In genomic region chr6:6315660-6316059, GRCh38 we compare ENCODE assay signal across 8 cellular contexts. TPM values are rescaled to one million over a fixed set of nuclear protein-coding genes. Genes with fewer than 3 reads are reported as not detected.
DNase-seq lines count a peak whose midpoint lies in the region; ATAC-seq, FAIRE-seq and TF ChIP-seq lines count a peak whose summit lies in the region.

No MANE protein-coding gene starts in this region.

- DNase-seq in AG20443 (ENCODE audit: low spot score): peak; percentile 65
- DNase-seq in NCI-H2227 (lab: John Stamatoyannopoulos, UW; ENCODE audit: unreplicated experiment): peak; percentile 44
- peak; percentile 3 for DNase-seq in astrocyte of the cerebellum (ENCODE audit: low read depth)
- DNase-seq in keratinocyte (ENCODE audit: low read depth, low spot score): no peak
- peak; percentile 11 for DNase-seq in stimulated activated CD8-positive, alpha-beta memory T cell treated with anti-CD3 and anti-CD28 coated beads, Interleukin-4, amount 100 ng/mL, for 24 hours (ENCODE audit: low read depth)
- no peak for DNase-seq in NCI-H1092 (lab: John Stamatoyannopoulos, UW)

- H4K20me1 ChIP-seq in keratinocyte (ENCODE audit: control insufficient read depth, extremely low read depth, insufficient read depth, low read length): no peaks in the 10 kb centered on the region

- H3K9me3 ChIP-seq in keratinocyte (ENCODE audit: control insufficient read depth, low read depth, low read length): no peaks in the 10 kb centered on the region

- no peak overlapping the region for H3K4me3 ChIP-seq in astrocyte of the cerebellum (ENCODE audit: low read depth, low read length)
- no peak overlapping the region for H3K4me3 ChIP-seq in keratinocyte (ENCODE audit: control insufficient read depth in 2 of 3, extremely low read depth in 1 of 3, insufficient read depth in 2 of 3, low read depth in 1 of 3, low read length in 3 of 3)

- H3K27ac ChIP-seq in keratinocyte (ENCODE audit: control insufficient read depth, insufficient read depth, low read length): no peak overlapping the region

- H2AFZ ChIP-seq in keratinocyte (ENCODE audit: control insufficient read depth, low read length): no peak overlapping the region

- peak; percentile 75 for FAIRE-seq in keratinocyte (lab: Jason Lieb, UNC)

- ATAC-seq in GM21619 (IDR thresholded peaks at IDR 0.05; ENCODE audit: unreplicated experiment): no peak

- no peaks in the 10 kb centered on the region for H3K4me1 ChIP-seq in keratinocyte (ENCODE audit: control insufficient read depth, extremely low read depth, insufficient read depth, low read length)

- H3K36me3 ChIP-seq in keratinocyte (ENCODE audit: control insufficient read depth in 2 of 2, extremely low read depth in 1 of 2, insufficient read depth in 2 of 2, low read length in 2 of 2): no peaks in the 10 kb centered on the region

- H3K79me2 ChIP-seq in keratinocyte (ENCODE audit: control insufficient read depth, insufficient read depth, low read length): no peaks in the 10 kb centered on the region

- H3K27me3 ChIP-seq in keratinocyte (ENCODE audit: control insufficient read depth, extremely low read depth, insufficient read depth, low read length): peaks cover 25% of the 10 kb centered on the region

- H3K4me2 ChIP-seq in keratinocyte (ENCODE audit: control insufficient read depth, extremely low read depth, insufficient read depth, low read depth, low read length): no peak overlapping the region

- TF ChIP-seq CTCF in GM12874 (IDR thresholded peaks at IDR 0.05; ENCODE audit: insufficient read depth, low read depth, low read length) (peak; percentile 86), astrocyte of the cerebellum (IDR thresholded peaks at IDR 0.05; ENCODE audit: low read depth, low read length, missing control alignments) (peak; percentile 84), keratinocyte (optimal IDR thresholded peaks at IDR 0.05 in 1 of 3, IDR thresholded peaks at IDR 0.05 in 1 of 3, conservative IDR thresholded peaks at IDR 0.05 in 1 of 3; ENCODE audit: extremely low read depth in 1 of 3, insufficient read depth in 2 of 3, low read length in 3 of 3) (peak; percentile 68 to 88 (median 72))

- no peaks in the 10 kb centered on the region for H3K9me1 ChIP-seq in keratinocyte (ENCODE audit: control insufficient read depth, extremely low read depth, insufficient read depth, low read length)

- H3K9ac ChIP-seq in keratinocyte (ENCODE audit: control insufficient read depth, extremely low read depth, insufficient read depth, low read length): no peak overlapping the region

- dilution Hi-C loops in keratinocyte (cut with MboI; ENCODE audit: extremely low pct_ligation_motif_present, low sequenced_read_pairs): no loop called here

- in situ Hi-C loops in astrocyte of the cerebellum (cut with HindIII; ENCODE audit: low sequenced_read_pairs): no loop called here

RNA-seq across cellular contexts. Expression of gene F13A1, which starts 4.8 kb away (rescaled TPM):
- not detected in 3 replicates for polyA plus RNA-seq in keratinocyte
- not detected for polyA plus RNA-seq in keratinocyte (2011; ENCODE audit: low read depth)
- not detected in 2 replicates for polyA plus RNA-seq in keratinocyte (2011; cell fraction: cytosol; rRNA removed)
- polyA plus RNA-seq in keratinocyte (2011; cell fraction: nucleus; rRNA removed): not detected in 2 replicates
- not detected in 2 replicates for polyA plus RNA-seq in keratinocyte (2012; ENCODE audit: low replicate concordance)
- not detected in 3 replicates for polyA minus RNA-seq in keratinocyte
- not detected for polyA minus RNA-seq in keratinocyte (2011; cell fraction: cytosol; rRNA and poly(A)+ RNA removed)
- polyA minus RNA-seq in keratinocyte (2011; cell fraction: nucleus; rRNA and poly(A)+ RNA removed): not detected in 2 replicates

Comparison
In these comparisons a context has a peak if more than half of its experiments do, and no peak if none do; other contexts are left out.
1. DNase-seq: peak in AG20443 (single experiment), NCI-H2227 (single experiment), astrocyte of the cerebellum (single experiment) and stimulated activated CD8-positive, alpha-beta memory T cell treated with anti-CD3 and anti-CD28 coated beads, Interleukin-4, amount 100 ng/mL, for 24 hours (single experiment); none in keratinocyte (single experiment) and NCI-H1092 (single experiment).
2. Peak in every context shown above with its lines, with median percentiles within 50 percentile points of each other: CTCF ChIP-seq.